In genomic region chr16:27596411-27596810, GRCh38 we compare ENCODE assay signal across 22 cellular contexts.
"Had no signal": no experiment of that assay in that cellular context is flagged by ENCODE, and none has a peak within 500 bp of the region (broad histone marks: within the 10 kb centered on the region; RNA-seq: fewer than 3 reads in every experiment).

No MANE protein-coding gene starts in this region.

- H3K9me3 ChIP-seq: adrenal gland, lower lobe of right lung, neutrophil, ovary, psoas muscle, right atrium auricular region, transverse colon had no signal

- H3K27me3 ChIP-seq: adrenal gland, neutrophil, ovary, right atrium auricular region, transverse colon had no signal

- H3K36me3 ChIP-seq: adrenal gland, lower lobe of right lung, ovary, right atrium auricular region, transverse colon had no signal

- H3K4me3 Mint-ChIP-seq: activated naive CD8-positive, alpha-beta T cell; naive thymus-derived CD4-positive, alpha-beta T cell; stimulated activated naive CD8-positive, alpha-beta T cell treated with anti-CD3 and anti-CD28 coated beads, Interleukin-15, amount 100 ng/mL, for 72 hours; T-cell; T-helper 2 cell treated with Interferon-gamma antibody and Interleukin-4, amounts not matched to agents 5 μg/mL and 100 μg/mL, for 36 hours had no signal

- H3K9me3 Mint-ChIP-seq: naive thymus-derived CD4-positive, alpha-beta T cell; stimulated activated naive CD8-positive, alpha-beta T cell treated with anti-CD3 and anti-CD28 coated beads, Interleukin-15, amount 100 ng/mL, for 72 hours; T-cell; T-helper 2 cell treated with Interferon-gamma antibody and Interleukin-4, amounts not matched to agents 5 μg/mL and 100 μg/mL, for 36 hours had no signal

- DNase-seq: activated CD4-positive, alpha-beta T cell treated with anti-CD3 and anti-CD28 coated beads for 1 hour; activated CD4-positive, alpha-beta T cell treated with anti-CD3 and anti-CD28 coated beads, Interleukin-2, amount 50 U/mL, for 1 hour; activated naive CD4-positive, alpha-beta T cell; activated T-cell treated with anti-CD3 and anti-CD28 coated beads, Interleukin-2, amount 50 U/mL, for 1 hour; adrenal gland; foreskin fibroblast; lower lobe of right lung; mesendoderm; naive thymus-derived CD4-positive, alpha-beta T cell; ovary; psoas muscle; stimulated activated CD4-positive, alpha-beta T cell treated with anti-CD3 and anti-CD28 coated beads, Interleukin-12 subunit alpha, Interleukin-12 subunit beta, amount 100 ng/mL, for 4 hours; stimulated activated CD4-positive, alpha-beta T cell treated with anti-CD3 and anti-CD28 coated beads, Interleukin-4, amount 100 ng/mL, for 4 hours; stimulated activated naive CD8-positive, alpha-beta T cell treated with anti-CD3 and anti-CD28 coated beads, Interleukin-15, amount 100 ng/mL, for 72 hours; T-cell; transverse colon had no signal

- ATAC-seq: left lobe of liver; lower lobe of right lung; naive thymus-derived CD4-positive, alpha-beta T cell; psoas muscle; stimulated activated naive CD8-positive, alpha-beta T cell treated with anti-CD3 and anti-CD28 coated beads, Interleukin-15, amount 100 ng/mL, for 72 hours; T-cell had no signal

- H3K27ac Mint-ChIP-seq: activated naive CD8-positive, alpha-beta T cell; naive thymus-derived CD4-positive, alpha-beta T cell; stimulated activated naive CD8-positive, alpha-beta T cell treated with anti-CD3 and anti-CD28 coated beads, Interleukin-15, amount 100 ng/mL, for 72 hours; T-cell; T-helper 2 cell treated with Interferon-gamma antibody and Interleukin-4, amounts not matched to agents 5 μg/mL and 100 μg/mL, for 36 hours had no signal

- H3K4me1 Mint-ChIP-seq: naive thymus-derived CD4-positive, alpha-beta T cell; stimulated activated naive CD8-positive, alpha-beta T cell treated with anti-CD3 and anti-CD28 coated beads, Interleukin-15, amount 100 ng/mL, for 72 hours; T-cell had no signal

- H3K4me3 ChIP-seq: adrenal gland, lower lobe of right lung, ovary, psoas muscle, right atrium auricular region, transverse colon had no signal

- H3K27ac ChIP-seq: adrenal gland, epithelial cell of prostate, lower lobe of right lung, neutrophil, ovary, psoas muscle, right atrium auricular region, transverse colon had no signal

- H3K4me1 ChIP-seq: adrenal gland, lower lobe of right lung, psoas muscle, right atrium auricular region, transverse colon had no signal

- H3K27me3 Mint-ChIP-seq: activated naive CD8-positive, alpha-beta T cell; naive thymus-derived CD4-positive, alpha-beta T cell; stimulated activated naive CD8-positive, alpha-beta T cell treated with anti-CD3 and anti-CD28 coated beads, Interleukin-15, amount 100 ng/mL, for 72 hours; T-cell had no signal
